In the genomic region with DNA sequence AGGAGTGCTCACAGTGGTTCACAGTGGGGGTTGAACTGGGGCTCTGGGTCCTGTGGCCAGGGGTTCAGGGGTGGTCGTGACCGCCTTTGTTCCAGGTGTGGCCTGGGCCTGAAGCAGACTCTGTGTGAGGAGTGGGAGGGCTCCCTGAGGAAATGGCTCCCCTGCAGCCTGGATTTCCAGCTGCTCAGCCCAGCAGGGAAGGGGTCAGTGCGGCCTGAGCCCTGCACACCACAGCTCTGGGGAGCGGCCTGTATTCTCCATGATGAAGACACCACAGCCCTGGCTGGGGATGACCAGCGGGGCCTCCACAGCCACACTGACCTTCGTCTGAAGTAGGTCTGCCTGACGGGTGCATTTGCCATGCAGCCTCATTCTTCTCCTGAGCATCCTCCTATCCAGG, we compare ENCODE assay signal across 26 cellular contexts. TPM values are rescaled to one million over a fixed set of nuclear protein-coding genes. Genes with fewer than 3 reads are reported as not detected.
"Had no signal": no experiment of that assay in that cellular context is flagged by ENCODE, and none has a peak within 500 bp of the region (broad histone marks: within the 10 kb centered on the region; RNA-seq: fewer than 3 reads in every experiment).

No MANE protein-coding gene starts in this region.

- H3K4me3 Mint-ChIP-seq: immature natural killer cell; nephron; stimulated activated memory B cell treated with anti-CD40 and anti-IgM and Interleukin-4, amounts not matched to agents 10 μg/mL and 1 μg/mL and 100 μg/mL, for 72 hours; stimulated activated naive CD8-positive, alpha-beta T cell treated with anti-CD3 and anti-CD28 coated beads, Interleukin-15, Interleukin-2, amounts not matched to agents 100 ng/mL and 50 ng/mL, for 24 hours had no signal

- H3K27me3 ChIP-seq: esophagus muscularis mucosa, gastrocnemius medialis, heart right ventricle, neutrophil, testis, tibial nerve, upper lobe of right lung, vagina had no signal

- H3K4me3 ChIP-seq: esophagus muscularis mucosa, gastrocnemius medialis, heart right ventricle, left ventricle myocardium inferior, lung, skin epidermis, testis, tibial nerve, upper lobe of right lung, vagina had no signal

- H3K36me3 ChIP-seq: gastrocnemius medialis, left ventricle myocardium inferior, neutrophil, tibial nerve, upper lobe of right lung, vagina had no signal

- H3K27me3 Mint-ChIP-seq: naive B cell; stimulated activated memory B cell treated with anti-CD40 and anti-IgM and Interleukin-4, amounts not matched to agents 10 μg/mL and 1 μg/mL and 100 μg/mL, for 72 hours; stimulated activated naive CD8-positive, alpha-beta T cell treated with anti-CD3 and anti-CD28 coated beads, Interleukin-15, Interleukin-2, amounts not matched to agents 100 ng/mL and 50 ng/mL, for 24 hours had no signal

- H3K36me3 Mint-ChIP-seq: naive B cell; stimulated activated memory B cell treated with anti-CD40 and anti-IgM and Interleukin-4, amounts not matched to agents 10 μg/mL and 1 μg/mL and 100 μg/mL, for 72 hours had no signal

- H3K27ac ChIP-seq: epithelial cell of prostate, esophagus muscularis mucosa, gastrocnemius medialis, heart right ventricle, left ventricle myocardium inferior, neutrophil, skin epidermis, testis, tibial nerve, upper lobe of right lung, vagina had no signal

- H3K27ac Mint-ChIP-seq: nephron; stimulated activated memory B cell treated with anti-CD40 and anti-IgM and Interleukin-4, amounts not matched to agents 10 μg/mL and 1 μg/mL and 100 μg/mL, for 72 hours; stimulated activated naive CD8-positive, alpha-beta T cell treated with anti-CD3 and anti-CD28 coated beads, Interleukin-15, Interleukin-2, amounts not matched to agents 100 ng/mL and 50 ng/mL, for 24 hours had no signal

- H3K9me3 ChIP-seq: esophagus muscularis mucosa, gastrocnemius medialis, heart right ventricle, left ventricle myocardium inferior, neutrophil, testis, tibial nerve, upper lobe of right lung, vagina had no signal

- ATAC-seq: gastrocnemius medialis; heart right ventricle; left cardiac atrium; sciatic nerve; stimulated activated memory B cell treated with anti-CD40 and anti-IgM and Interleukin-4, amounts not matched to agents 10 μg/mL and 1 μg/mL and 100 μg/mL, for 72 hours; upper lobe of right lung had no signal

- DNase-seq: effector memory CD4-positive, alpha-beta T cell; gastrocnemius medialis; heart right ventricle; immature natural killer cell; left cardiac atrium; left ventricle myocardium inferior; mesenchymal stem cell; naive B cell; stimulated activated CD4-positive, alpha-beta T cell treated with anti-CD3 and anti-CD28 coated beads, Interleukin-2, amount 100 ng/mL, for 48 hours; stimulated activated CD8-positive, alpha-beta memory T cell treated with anti-CD3 and anti-CD28 coated beads, Interleukin-4, amount 100 ng/mL, for 48 hours; testis; upper lobe of right lung had no signal

- H3K4me1 Mint-ChIP-seq: immature natural killer cell, nephron had no signal

- H3K9me3 Mint-ChIP-seq: immature natural killer cell; nephron; stimulated activated memory B cell treated with anti-CD40 and anti-IgM and Interleukin-4, amounts not matched to agents 10 μg/mL and 1 μg/mL and 100 μg/mL, for 72 hours; stimulated activated naive CD8-positive, alpha-beta T cell treated with anti-CD3 and anti-CD28 coated beads, Interleukin-15, Interleukin-2, amounts not matched to agents 100 ng/mL and 50 ng/mL, for 24 hours had no signal

- FAIRE-seq: keratinocyte had no signal

- H3K4me1 ChIP-seq: gastrocnemius medialis, testis, upper lobe of right lung, vagina had no signal

RNA-seq across cellular contexts. Expression of a gene that starts 18.4 kb away (rescaled TPM):
- total RNA-seq: fibroblast of villous mesenchyme, pulmonary artery endothelial cell, vagina had no signal
- polyA plus RNA-seq: immature natural killer cell, keratinocyte had no signal

RNA-seq across cellular contexts. Expression of a gene that starts 33.7 kb away (rescaled TPM):
- total RNA-seq: tibial nerve had no signal
- polyA plus RNA-seq: immature natural killer cell, keratinocyte had no signal
